In the genomic region with DNA sequence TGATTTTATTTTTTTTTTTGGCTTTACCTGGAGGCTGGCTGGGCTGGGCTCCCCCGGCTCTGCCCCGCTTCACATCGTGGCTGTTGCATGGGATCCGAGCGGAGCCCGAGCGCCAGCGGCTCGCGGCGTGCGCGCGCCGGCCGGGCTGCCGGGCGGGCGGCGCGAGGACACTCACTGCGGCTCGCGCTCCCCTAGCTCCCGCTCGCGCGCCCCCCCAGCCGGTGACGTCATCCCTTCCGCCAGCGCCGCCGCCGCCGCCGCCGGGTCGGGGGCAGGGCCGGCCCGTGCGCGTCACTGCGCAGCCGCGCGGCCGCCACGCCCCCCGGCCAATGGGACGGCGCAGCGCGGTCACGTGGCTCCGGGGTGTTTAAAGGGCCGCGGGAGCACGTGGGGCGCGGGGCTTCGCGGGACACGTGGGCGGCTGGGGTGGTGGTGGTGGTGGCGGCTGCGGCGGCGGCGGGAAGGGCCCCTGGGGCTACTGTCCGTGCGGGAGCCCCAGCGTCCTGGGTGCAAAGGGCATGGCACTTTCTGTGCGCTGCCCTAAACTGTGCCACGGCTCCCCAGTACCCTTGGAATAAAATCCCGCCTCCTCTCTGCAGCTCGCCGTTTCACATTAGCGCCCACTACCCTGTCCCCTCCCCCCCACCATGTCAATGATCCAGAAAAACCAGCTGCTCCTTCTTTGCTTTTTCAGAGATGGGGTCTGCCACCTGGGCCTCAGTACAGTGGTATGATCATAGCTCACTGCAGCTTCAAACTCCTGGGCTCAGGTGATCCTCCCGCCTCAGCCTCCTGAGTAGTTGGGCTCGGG, we compare ENCODE assay signal across 1 cellular context.
TF ChIP-seq lines count a peak whose summit lies in the region.

Gene PTPRS, minus strand, starts transcription at position 176 of the 811 bp plus-strand sequence. CDS start 54,672 bp downstream, outside the sequence.

TF ChIP-seq in K562, 482 proteins besides CTCF, POLR2A, EP300 and RAD21 (continued from another document and continues in another):
- TF ChIP-seq, protein P1, sequence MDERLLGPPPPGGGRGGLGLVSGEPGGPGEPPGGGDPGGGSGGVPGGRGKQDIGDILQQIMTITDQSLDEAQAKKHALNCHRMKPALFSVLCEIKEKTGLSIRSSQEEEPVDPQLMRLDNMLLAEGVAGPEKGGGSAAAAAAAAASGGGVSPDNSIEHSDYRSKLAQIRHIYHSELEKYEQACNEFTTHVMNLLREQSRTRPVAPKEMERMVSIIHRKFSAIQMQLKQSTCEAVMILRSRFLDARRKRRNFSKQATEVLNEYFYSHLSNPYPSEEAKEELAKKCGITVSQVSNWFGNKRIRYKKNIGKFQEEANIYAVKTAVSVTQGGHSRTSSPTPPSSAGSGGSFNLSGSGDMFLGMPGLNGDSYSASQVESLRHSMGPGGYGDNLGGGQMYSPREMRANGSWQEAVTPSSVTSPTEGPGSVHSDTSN (CRISPR knock-in tag; IDR thresholded peaks at IDR 0.05; ENCODE audit: low read depth) = no peak
- TF ChIP-seq, protein P1 (tag; conservative IDR thresholded peaks at IDR 0.05; ENCODE audit: low read depth) = no peak
- TF ChIP-seq, protein P2, sequence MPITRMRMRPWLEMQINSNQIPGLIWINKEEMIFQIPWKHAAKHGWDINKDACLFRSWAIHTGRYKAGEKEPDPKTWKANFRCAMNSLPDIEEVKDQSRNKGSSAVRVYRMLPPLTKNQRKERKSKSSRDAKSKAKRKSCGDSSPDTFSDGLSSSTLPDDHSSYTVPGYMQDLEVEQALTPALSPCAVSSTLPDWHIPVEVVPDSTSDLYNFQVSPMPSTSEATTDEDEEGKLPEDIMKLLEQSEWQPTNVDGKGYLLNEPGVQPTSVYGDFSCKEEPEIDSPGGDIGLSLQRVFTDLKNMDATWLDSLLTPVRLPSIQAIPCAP (CRISPR knock-in tag; IDR thresholded peaks at IDR 0.05; ENCODE audit: borderline replicate concordance) = peak; percentile 75; the same call in 1 of the 2 replicates
- peak; percentile 81; the same call in 1 of the 2 replicates for TF ChIP-seq ZNF282 (CRISPR knock-in tag; IDR thresholded peaks at IDR 0.05)
- TF ChIP-seq, protein P3, sequence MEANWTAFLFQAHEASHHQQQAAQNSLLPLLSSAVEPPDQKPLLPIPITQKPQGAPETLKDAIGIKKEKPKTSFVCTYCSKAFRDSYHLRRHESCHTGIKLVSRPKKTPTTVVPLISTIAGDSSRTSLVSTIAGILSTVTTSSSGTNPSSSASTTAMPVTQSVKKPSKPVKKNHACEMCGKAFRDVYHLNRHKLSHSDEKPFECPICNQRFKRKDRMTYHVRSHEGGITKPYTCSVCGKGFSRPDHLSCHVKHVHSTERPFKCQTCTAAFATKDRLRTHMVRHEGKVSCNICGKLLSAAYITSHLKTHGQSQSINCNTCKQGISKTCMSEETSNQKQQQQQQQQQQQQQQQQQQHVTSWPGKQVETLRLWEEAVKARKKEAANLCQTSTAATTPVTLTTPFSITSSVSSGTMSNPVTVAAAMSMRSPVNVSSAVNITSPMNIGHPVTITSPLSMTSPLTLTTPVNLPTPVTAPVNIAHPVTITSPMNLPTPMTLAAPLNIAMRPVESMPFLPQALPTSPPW (CRISPR knock-in tag; IDR thresholded peaks at IDR 0.05) = peak; percentile 88
- TF ChIP-seq PHB (CRISPR knock-in tag; IDR thresholded peaks at IDR 0.05) = no peak
- peak; percentile 97 for TF ChIP-seq SAP30 (IDR thresholded peaks at IDR 0.05; ENCODE audit: borderline replicate concordance, insufficient read depth, low read depth, low read length, poor library complexity, severe bottlenecking)
- peak; percentile 41 for TF ChIP-seq FOS (IDR thresholded peaks at IDR 0.05; ENCODE audit: extremely low read depth, insufficient read length)
- TF ChIP-seq RBM39 (optimal IDR thresholded peaks at IDR 0.05; ENCODE audit: low read depth, low read length) = no peak
- TF ChIP-seq CREBBP (IDR thresholded peaks at IDR 0.05; ENCODE audit: low read depth, low read length) = no peak
- peak; percentile 83 to 88 for TF ChIP-seq NRF1 (conservative IDR thresholded peaks at IDR 0.05 in 1 of 2, IDR thresholded peaks at IDR 0.05 in 1 of 2)
- TF ChIP-seq, protein P4, sequence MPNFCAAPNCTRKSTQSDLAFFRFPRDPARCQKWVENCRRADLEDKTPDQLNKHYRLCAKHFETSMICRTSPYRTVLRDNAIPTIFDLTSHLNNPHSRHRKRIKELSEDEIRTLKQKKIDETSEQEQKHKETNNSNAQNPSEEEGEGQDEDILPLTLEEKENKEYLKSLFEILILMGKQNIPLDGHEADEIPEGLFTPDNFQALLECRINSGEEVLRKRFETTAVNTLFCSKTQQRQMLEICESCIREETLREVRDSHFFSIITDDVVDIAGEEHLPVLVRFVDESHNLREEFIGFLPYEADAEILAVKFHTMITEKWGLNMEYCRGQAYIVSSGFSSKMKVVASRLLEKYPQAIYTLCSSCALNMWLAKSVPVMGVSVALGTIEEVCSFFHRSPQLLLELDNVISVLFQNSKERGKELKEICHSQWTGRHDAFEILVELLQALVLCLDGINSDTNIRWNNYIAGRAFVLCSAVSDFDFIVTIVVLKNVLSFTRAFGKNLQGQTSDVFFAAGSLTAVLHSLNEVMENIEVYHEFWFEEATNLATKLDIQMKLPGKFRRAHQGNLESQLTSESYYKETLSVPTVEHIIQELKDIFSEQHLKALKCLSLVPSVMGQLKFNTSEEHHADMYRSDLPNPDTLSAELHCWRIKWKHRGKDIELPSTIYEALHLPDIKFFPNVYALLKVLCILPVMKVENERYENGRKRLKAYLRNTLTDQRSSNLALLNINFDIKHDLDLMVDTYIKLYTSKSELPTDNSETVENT (CRISPR knock-in tag; IDR thresholded peaks at IDR 0.05) = peak; percentile 49; the same call in 1 of the 2 replicates
- peak; percentile 76 for TF ChIP-seq FOSL1 (tag; conservative IDR thresholded peaks at IDR 0.05)
- peak; percentile 65; the same call in 1 of the 2 replicates for TF ChIP-seq ZNF766 (CRISPR knock-in tag; conservative IDR thresholded peaks at IDR 0.05)
- TF ChIP-seq CREM (IDR thresholded peaks at IDR 0.05; ENCODE audit: low read depth) = peak; percentile 93
- peak; percentile 25; the same call in 1 of the 2 replicates for TF ChIP-seq E2F3 (CRISPR knock-in tag; IDR thresholded peaks at IDR 0.05)
- peak; percentile 99 for TF ChIP-seq L3MBTL2 (IDR thresholded peaks at IDR 0.05)
- TF ChIP-seq NFRKB (IDR thresholded peaks at IDR 0.05; ENCODE audit: low read depth) = no peak
- TF ChIP-seq TEAD1 (CRISPR knock-in tag; IDR thresholded peaks at IDR 0.05) = 0 out of 4 replicates have a peak, but pooled peaks of 1 of the 2 experiments have one; percentile 17
- TF ChIP-seq, protein P5, sequence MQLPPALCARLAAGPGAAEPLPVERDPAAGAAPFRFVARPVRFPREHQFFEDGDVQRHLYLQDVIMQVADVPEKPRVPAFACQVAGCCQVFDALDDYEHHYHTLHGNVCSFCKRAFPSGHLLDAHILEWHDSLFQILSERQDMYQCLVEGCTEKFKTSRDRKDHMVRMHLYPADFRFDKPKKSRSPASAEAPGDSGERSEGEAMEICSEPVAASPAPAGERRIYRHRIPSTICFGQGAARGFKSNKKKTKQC (CRISPR knock-in tag; IDR thresholded peaks at IDR 0.05) = peak; percentile 98
- peak; percentile 82; the same call in 1 of the 2 replicates for TF ChIP-seq CBX1 (IDR thresholded peaks at IDR 0.05; ENCODE audit: low read depth)
- no peak for TF ChIP-seq DNMT1 (IDR thresholded peaks at IDR 0.05)
- peak; percentile 73; the same call in 1 of the 2 replicates for TF ChIP-seq LCOR (CRISPR knock-in tag; IDR thresholded peaks at IDR 0.05)
- no peak for TF ChIP-seq ELF2 (CRISPR knock-in tag; IDR thresholded peaks at IDR 0.05)
- 0 out of 4 replicates have a peak, but pooled peaks of 1 of the 2 experiments have one; percentile 41 for TF ChIP-seq NONO (IDR thresholded peaks at IDR 0.05; ENCODE audit: low read depth in 2 of 2, low read length in 1 of 2)
- TF ChIP-seq RB1 (IDR thresholded peaks at IDR 0.05; ENCODE audit: low read depth) = peak; percentile 78; the same call in 1 of the 2 replicates
- no peak for TF ChIP-seq PPARD (CRISPR knock-in tag; IDR thresholded peaks at IDR 0.05)
- no peak for TF ChIP-seq IRF2 (CRISPR knock-in tag; IDR thresholded peaks at IDR 0.05)
- TF ChIP-seq ESRRA (IDR thresholded peaks at IDR 0.05; ENCODE audit: borderline replicate concordance, low read depth) = no peak
- peak in 1 of 3 experiments; percentile 1 for TF ChIP-seq YY1 (IDR thresholded peaks at IDR 0.05; ENCODE audit: borderline replicate concordance in 1 of 3, control insufficient read depth in 1 of 3, extremely low read depth in 1 of 3, insufficient read depth in 3 of 3, insufficient read length in 1 of 3, insufficient replicate concordance in 2 of 3, low read depth in 1 of 3, low read length in 2 of 3)
- no peak for TF ChIP-seq ZNF140 (CRISPR knock-in tag; IDR thresholded peaks at IDR 0.05)
- peak; percentile 45 for TF ChIP-seq RBBP5 (IDR thresholded peaks at IDR 0.05; ENCODE audit: borderline replicate concordance, insufficient read depth, low read length, poor library complexity, severe bottlenecking)
- no peak for TF ChIP-seq RBM34 (IDR thresholded peaks at IDR 0.05; ENCODE audit: borderline replicate concordance, insufficient read depth, low read length)
- TF ChIP-seq, protein P6, sequence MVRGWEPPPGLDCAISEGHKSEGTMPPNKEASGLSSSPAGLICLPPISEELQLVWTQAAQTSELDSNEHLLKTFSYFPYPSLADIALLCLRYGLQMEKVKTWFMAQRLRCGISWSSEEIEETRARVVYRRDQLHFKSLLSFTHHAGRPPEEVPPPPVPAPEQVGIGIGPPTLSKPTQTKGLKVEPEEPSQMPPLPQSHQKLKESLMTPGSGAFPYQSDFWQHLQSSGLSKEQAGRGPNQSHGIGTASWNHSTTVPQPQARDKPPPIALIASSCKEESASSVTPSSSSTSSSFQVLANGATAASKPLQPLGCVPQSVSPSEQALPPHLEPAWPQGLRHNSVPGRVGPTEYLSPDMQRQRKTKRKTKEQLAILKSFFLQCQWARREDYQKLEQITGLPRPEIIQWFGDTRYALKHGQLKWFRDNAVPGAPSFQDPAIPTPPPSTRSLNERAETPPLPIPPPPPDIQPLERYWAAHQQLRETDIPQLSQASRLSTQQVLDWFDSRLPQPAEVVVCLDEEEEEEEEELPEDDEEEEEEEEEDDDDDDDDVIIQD (CRISPR knock-in tag; IDR thresholded peaks at IDR 0.05) = no peak
- 0 out of 2 replicates have a peak, but pooled peaks have one; percentile 51 for TF ChIP-seq ZNF584 (CRISPR knock-in tag; IDR thresholded peaks at IDR 0.05; ENCODE audit: low read depth)
- TF ChIP-seq ARID4B (CRISPR knock-in tag; IDR thresholded peaks at IDR 0.05) = peak; percentile 96
- TF ChIP-seq RBM25 (IDR thresholded peaks at IDR 0.05; ENCODE audit: low read depth, low read length, severe bottlenecking) = peak; percentile 91
- TF ChIP-seq PML (IDR thresholded peaks at IDR 0.05; ENCODE audit: low read length) = no peak
- TF ChIP-seq ZBTB33 (CRISPR knock-in tag; IDR thresholded peaks at IDR 0.05) = peak; percentile 59; the same call in 1 of the 2 replicates
- no peak for TF ChIP-seq ETV6 (IDR thresholded peaks at IDR 0.05; ENCODE audit: borderline replicate concordance in 1 of 2, low read depth in 2 of 2, low read length in 1 of 2)
- TF ChIP-seq ETV6 (CRISPR knock-in tag; IDR thresholded peaks at IDR 0.05; ENCODE audit: borderline replicate concordance) = peak; percentile 49; the same call in 1 of the 2 replicates
- TF ChIP-seq SMAD3 (CRISPR knock-in tag; conservative IDR thresholded peaks at IDR 0.05) = no peak
